ENCODE assay signal across 8 cellular contexts in the genomic region with DNA sequence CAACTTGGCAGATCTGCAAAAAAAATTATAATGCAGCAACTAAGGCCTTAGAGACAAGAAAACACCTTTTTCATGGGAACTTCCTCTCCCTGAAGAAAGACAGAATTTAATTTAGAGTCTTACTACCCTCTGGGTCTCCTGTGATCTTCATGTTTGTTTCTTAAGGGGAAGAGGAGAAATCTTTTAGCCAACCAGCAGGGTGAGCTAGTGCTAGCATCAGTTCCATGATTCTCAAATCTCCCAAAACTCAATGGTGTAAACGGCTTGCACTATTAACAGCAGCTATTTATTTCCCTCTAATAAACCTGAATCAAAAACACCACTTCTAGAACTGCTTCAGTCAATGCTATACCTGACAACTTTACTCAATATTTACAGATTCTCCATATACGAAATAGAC. TPM values are rescaled to one million over a fixed set of nuclear protein-coding genes. Genes with fewer than 3 reads are reported as not detected.
A peak's percentile ranks its signal among the peaks of the same experiment; 100 is the strongest.
DNase-seq lines count a peak whose midpoint lies in the region; ATAC-seq and TF ChIP-seq lines count a peak whose summit lies in the region.

No MANE protein-coding gene starts in this region.

- H3K27me3 ChIP-seq in naive thymus-derived CD4-positive, alpha-beta T cell (ENCODE audit: control insufficient read depth in 2 of 2, insufficient read depth in 2 of 2, low read length in 2 of 2): no peaks in the 10 kb centered on the region
- H3K27me3 ChIP-seq in esophagus squamous epithelium: no peaks in the 10 kb centered on the region

- H3K36me3 ChIP-seq in naive thymus-derived CD4-positive, alpha-beta T cell (ENCODE audit: control insufficient read depth in 2 of 3, insufficient read depth in 3 of 3, low read length in 3 of 3): peaks cover 0 to 5% (median 0%) of the 10 kb centered on the region in 3 experiments
- H3K36me3 ChIP-seq in esophagus squamous epithelium: no peaks in the 10 kb centered on the region

- 60 to 68% methylated on average over 2 of the region's 2 CpGs for WGBS in esophagus squamous epithelium, 2 donors

- peaks cover 39 to 42% of the 10 kb centered on the region in 2 donors for H3K4me1 ChIP-seq in naive thymus-derived CD4-positive, alpha-beta T cell (ENCODE audit: control insufficient read depth in 2 of 2, insufficient read depth in 2 of 2, low read length in 2 of 2)
- peaks cover 4 to 70% (median 12%) of the 10 kb centered on the region in 3 donors for H3K4me1 ChIP-seq in esophagus squamous epithelium

- DNase-seq in DMS53 (lab: John Stamatoyannopoulos, UW) (peak; percentile 56), DMS53 treated with DMSO at 0.1 percent for 48 hours (lab: John Stamatoyannopoulos, UW; ENCODE audit: unreplicated experiment) (no peak), MV-4-11 (lab: John Stamatoyannopoulos, UW) (peak; percentile 38), cardiac fibroblast (ENCODE audit: low read depth in 2 of 2) (peak; percentile 29 to 45), esophagus squamous epithelium (lab: John Stamatoyannopoulos, UW) (no peak)
- DNase-seq in naive thymus-derived CD4-positive, alpha-beta T cell: peak in 3 of 9 donors; percentile 20 to 32 (median 22)

- intact Hi-C loops in naive thymus-derived CD4-positive, alpha-beta T cell (cut with micrococcal nuclease): loop anchor here (1.0 to 5.0 kb wide), 3 partner anchors 36 to 149 kb away; no protein-coding TSS in a partner anchor
- intact Hi-C loops in esophagus squamous epithelium (cut with DNase I): no loop called here

- H3K9me3 ChIP-seq in naive thymus-derived CD4-positive, alpha-beta T cell (ENCODE audit: control insufficient read depth in 2 of 3, low read length in 3 of 3): no peaks in the 10 kb centered on the region
- no peaks in the 10 kb centered on the region for H3K9me3 ChIP-seq in esophagus squamous epithelium

- no peaks in the 10 kb centered on the region for H3K27me3 Mint-ChIP-seq in naive thymus-derived CD4-positive, alpha-beta T cell

- TF ChIP-seq POLR2A in esophagus squamous epithelium (IDR thresholded peaks at IDR 0.05): no peak

- H3K4me1 Mint-ChIP-seq in naive thymus-derived CD4-positive, alpha-beta T cell: peaks cover 43 to 90% (median 74%) of the 10 kb centered on the region in 7 donors

- H3K4me3 ChIP-seq in cardiac fibroblast (replicated peaks in 1 of 2; ENCODE audit: low read depth in 2 of 2, low read length in 2 of 2) (no peak overlapping the region), esophagus squamous epithelium (no peak overlapping the region)
- no peak overlapping the region for H3K4me3 ChIP-seq in naive thymus-derived CD4-positive, alpha-beta T cell (ENCODE audit: low read length)

- H3K27ac Mint-ChIP-seq in naive thymus-derived CD4-positive, alpha-beta T cell: peak overlapping the region in 7 of 9 donors; percentile 3 to 69 (median 54)

- H3K4me3 Mint-ChIP-seq in naive thymus-derived CD4-positive, alpha-beta T cell: peak overlapping the region; percentile 42 to 97 (median 68)

- peaks cover 0 to 2% (median 0%) of the 10 kb centered on the region in 11 donors for H3K9me3 Mint-ChIP-seq in naive thymus-derived CD4-positive, alpha-beta T cell

- CTCF ChIA-PET in naive thymus-derived CD4-positive, alpha-beta T cell (lab: Charles Lee): interaction anchor here (0.8 to 1.6 kb wide), 3 partner anchors 9 to 148 kb away, joined by 3 to 6 read pairs (median 3); no protein-coding TSS in a partner anchor

- TF ChIP-seq CTCF in cardiac fibroblast (IDR thresholded peaks at IDR 0.05; ENCODE audit: low read depth, low read length) (peak; percentile 48), esophagus squamous epithelium (IDR thresholded peaks at IDR 0.05) (peak in 2 of 6 experiments; percentile 9 to 28)

- no peak overlapping the region for H3K27ac ChIP-seq in naive thymus-derived CD4-positive, alpha-beta T cell (ENCODE audit: low read depth, low read length)
- H3K27ac ChIP-seq in esophagus squamous epithelium: no peak overlapping the region

- no peak for ATAC-seq in naive thymus-derived CD4-positive, alpha-beta T cell
- ATAC-seq in GM18870 (IDR thresholded peaks at IDR 0.05; ENCODE audit: unreplicated experiment) (no peak), HG03354 (IDR thresholded peaks at IDR 0.05; ENCODE audit: poor library complexity, severe bottlenecking, unreplicated experiment) (no peak)

- POLR2A ChIA-PET in naive thymus-derived CD4-positive, alpha-beta T cell (lab: Charles Lee): interaction anchor here (0.7 kb wide), 1 partner anchor 1011 kb away, joined by 3 read pairs; no protein-coding TSS in a partner anchor

- peaks cover 0 to 13% (median 3%) of the 10 kb centered on the region in 5 donors for H3K36me3 Mint-ChIP-seq in naive thymus-derived CD4-positive, alpha-beta T cell

RNA-seq across cellular contexts. Expression of gene ZNF644, which starts 3.8 kb away (rescaled TPM):
- total RNA-seq in naive thymus-derived CD4-positive, alpha-beta T cell: 100 to 1,000 TPM in 2 of 5 experiments, 10 to 100 TPM in 3; 63.5 to 117 (median 85.2) TPM
- polyA plus RNA-seq in naive thymus-derived CD4-positive, alpha-beta T cell: 10 to 100 TPM; 53.9 to 78.5 TPM
- total RNA-seq in esophagus squamous epithelium: 10 to 100 TPM; 19.6 to 51.3 (median 31.5) TPM

Comparison
In these comparisons a context has a peak if more than half of its experiments do, and no peak if none do; other contexts are left out.
1. DNase-seq: peak in DMS53 (single experiment), MV-4-11 (single experiment) and cardiac fibroblast (2 of 2); none in DMS53 treated with DMSO at 0.1 percent for 48 hours (single experiment) and esophagus squamous epithelium (single experiment).